ENCODE assay signal across 1 cellular context in the genomic region with DNA sequence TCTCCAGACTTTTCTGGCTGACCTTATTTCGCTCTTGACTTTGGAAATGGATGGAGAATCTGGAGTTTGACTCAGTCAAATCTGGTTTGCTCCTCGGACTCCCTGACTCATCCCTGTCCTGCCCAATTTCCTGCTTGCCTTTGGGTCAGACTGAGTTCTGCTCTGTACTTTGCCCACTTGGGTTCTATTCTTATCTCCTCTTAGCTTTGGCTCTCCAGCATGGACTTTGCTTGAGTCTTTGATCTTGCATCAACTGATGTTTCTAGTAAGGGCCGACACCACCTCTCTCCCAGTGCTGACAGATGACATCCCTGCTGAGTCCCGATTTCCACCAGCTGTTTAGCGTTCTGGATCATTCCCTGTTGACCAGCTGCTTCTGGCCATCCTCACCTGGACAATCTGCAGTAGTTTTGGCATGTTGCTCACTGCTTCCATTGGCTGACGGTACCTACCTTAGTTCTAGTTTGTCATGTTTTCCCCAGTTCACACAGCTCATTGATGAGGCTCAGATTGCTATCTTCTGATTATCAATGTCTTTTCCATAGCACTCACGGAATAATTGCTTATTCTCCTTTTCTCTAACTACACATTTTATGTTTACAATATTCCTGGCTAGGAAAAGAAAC.
TF ChIP-seq lines count a peak whose summit lies in the region.

No MANE protein-coding gene starts in this region.

TF ChIP-seq in HepG2, 621 proteins besides CTCF, POLR2A, EP300 and RAD21 (continued from another document and continues in another):
- TF ChIP-seq ZHX2 (IDR thresholded peaks at IDR 0.05; ENCODE audit: low read depth) (peak; percentile 20; the same call in 1 of the 2 replicates), ZHX2 (CRISPR knock-in tag; IDR thresholded peaks at IDR 0.05; ENCODE audit: borderline replicate concordance) (no peak), HIVEP1 (CRISPR knock-in tag; IDR thresholded peaks at IDR 0.05) (no peak), CEBPB (IDR thresholded peaks at IDR 0.05; ENCODE audit: borderline replicate concordance, low read depth, low read length) (peak; percentile 33; the same call in 1 of the 2 replicates), ZNF44 (CRISPR knock-in tag; IDR thresholded peaks at IDR 0.05) (no peak), ZNF263 (CRISPR knock-in tag; IDR thresholded peaks at IDR 0.05) (peak; percentile 90), FOSL1 (CRISPR knock-in tag; IDR thresholded peaks at IDR 0.05; ENCODE audit: borderline replicate concordance) (peak; percentile 69), NCOA2 (CRISPR knock-in tag; IDR thresholded peaks at IDR 0.05) (peak; percentile 67), SAP130 (CRISPR knock-in tag; IDR thresholded peaks at IDR 0.05; ENCODE audit: low read depth) (peak; percentile 70), SOX13 (IDR thresholded peaks at IDR 0.05) (0 out of 2 replicates have a peak, but pooled peaks have one; percentile 17), SOX13 (CRISPR knock-in tag; conservative IDR thresholded peaks at IDR 0.05 in 1 of 2, IDR thresholded peaks at IDR 0.05 in 1 of 2) (peak in 1 of 2 experiments; percentile 66; a peak in 2 of 4 replicates), U2AF2 (IDR thresholded peaks at IDR 0.05; ENCODE audit: low read depth, low read length) (no peak), NCOR1 (IDR thresholded peaks at IDR 0.05; ENCODE audit: borderline replicate concordance, low read length) (peak; percentile 84; the same call in 1 of the 2 replicates), ZNF629 (CRISPR knock-in tag; conservative IDR thresholded peaks at IDR 0.05) (peak; percentile 74), JUNB (CRISPR knock-in tag; IDR thresholded peaks at IDR 0.05; ENCODE audit: borderline replicate concordance) (no peak; the same call in 1 of the 2 replicates), ZMYM4 (CRISPR knock-in tag; IDR thresholded peaks at IDR 0.05) (peak; percentile 96), ARID4A (CRISPR knock-in tag; IDR thresholded peaks at IDR 0.05; ENCODE audit: borderline replicate concordance) (peak; percentile 44; the same call in 1 of the 2 replicates), GATAD2A (CRISPR knock-in tag; IDR thresholded peaks at IDR 0.05) (peak; percentile 84), HHEX (CRISPR knock-in tag; IDR thresholded peaks at IDR 0.05) (no peak), ZNF503 (CRISPR knock-in tag; IDR thresholded peaks at IDR 0.05) (0 out of 2 replicates have a peak, but pooled peaks have one; percentile 27), DR1 (CRISPR knock-in tag; IDR thresholded peaks at IDR 0.05) (no peak), ZNF788 (CRISPR knock-in tag; IDR thresholded peaks at IDR 0.05; ENCODE audit: borderline replicate concordance) (peak; percentile 47; the same call in 1 of the 2 replicates), MAZ (IDR thresholded peaks at IDR 0.05; ENCODE audit: borderline replicate concordance, low read depth, low read length) (no peak), MAZ (CRISPR knock-in tag; IDR thresholded peaks at IDR 0.05; ENCODE audit: low read depth) (no peak), MIER2 (CRISPR knock-in tag; IDR thresholded peaks at IDR 0.05) (peak; percentile 81; the same call in 1 of the 2 replicates), NR2F6 (IDR thresholded peaks at IDR 0.05) (no peak), NR2F6 (CRISPR knock-in tag; IDR thresholded peaks at IDR 0.05) (0 out of 2 replicates have a peak, but pooled peaks have one; percentile 45), KLF13 (CRISPR knock-in tag; IDR thresholded peaks at IDR 0.05) (no peak), ZSCAN25 (CRISPR knock-in tag; IDR thresholded peaks at IDR 0.05) (peak; percentile 94), KLF12 (CRISPR knock-in tag; IDR thresholded peaks at IDR 0.05; ENCODE audit: borderline replicate concordance) (no peak), SRF (IDR thresholded peaks at IDR 0.05; ENCODE audit: low read depth, low read length) (no peak), ZNF784 (CRISPR knock-in tag; IDR thresholded peaks at IDR 0.05; ENCODE audit: borderline replicate concordance) (peak; percentile 89), DMAP1 (CRISPR knock-in tag; IDR thresholded peaks at IDR 0.05) (peak; percentile 44; the same call in 1 of the 2 replicates), ZNF205 (CRISPR knock-in tag; IDR thresholded peaks at IDR 0.05) (0 out of 2 replicates have a peak, but pooled peaks have one; percentile 68), ZNF232 (CRISPR knock-in tag; IDR thresholded peaks at IDR 0.05; ENCODE audit: borderline replicate concordance) (peak; percentile 27; the same call in 1 of the 2 replicates), JUND (CRISPR knock-in tag; IDR thresholded peaks at IDR 0.05) (peak; percentile 49; the same call in 1 of the 2 replicates), MAFG (CRISPR knock-in tag; IDR thresholded peaks at IDR 0.05) (no peak), ZMYM2 (CRISPR knock-in tag; IDR thresholded peaks at IDR 0.05) (peak; percentile 92), FOXO1 (CRISPR knock-in tag; IDR thresholded peaks at IDR 0.05) (peak; percentile 56; the same call in 1 of the 2 replicates), ERF (CRISPR knock-in tag; IDR thresholded peaks at IDR 0.05) (peak; percentile 31; the same call in 1 of the 2 replicates), SOX5 (CRISPR knock-in tag; IDR thresholded peaks at IDR 0.05; ENCODE audit: borderline replicate concordance) (peak; percentile 61; the same call in 1 of the 2 replicates), ZNF563 (CRISPR knock-in tag; IDR thresholded peaks at IDR 0.05) (no peak)
- TF ChIP-seq, protein P1, sequence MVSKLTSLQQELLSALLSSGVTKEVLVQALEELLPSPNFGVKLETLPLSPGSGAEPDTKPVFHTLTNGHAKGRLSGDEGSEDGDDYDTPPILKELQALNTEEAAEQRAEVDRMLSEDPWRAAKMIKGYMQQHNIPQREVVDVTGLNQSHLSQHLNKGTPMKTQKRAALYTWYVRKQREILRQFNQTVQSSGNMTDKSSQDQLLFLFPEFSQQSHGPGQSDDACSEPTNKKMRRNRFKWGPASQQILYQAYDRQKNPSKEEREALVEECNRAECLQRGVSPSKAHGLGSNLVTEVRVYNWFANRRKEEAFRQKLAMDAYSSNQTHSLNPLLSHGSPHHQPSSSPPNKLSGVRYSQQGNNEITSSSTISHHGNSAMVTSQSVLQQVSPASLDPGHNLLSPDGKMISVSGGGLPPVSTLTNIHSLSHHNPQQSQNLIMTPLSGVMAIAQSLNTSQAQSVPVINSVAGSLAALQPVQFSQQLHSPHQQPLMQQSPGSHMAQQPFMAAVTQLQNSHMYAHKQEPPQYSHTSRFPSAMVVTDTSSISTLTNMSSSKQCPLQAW (CRISPR knock-in tag; IDR thresholded peaks at IDR 0.05) = 0 out of 2 replicates have a peak, but pooled peaks have one; percentile 17
- TF ChIP-seq, protein P2, sequence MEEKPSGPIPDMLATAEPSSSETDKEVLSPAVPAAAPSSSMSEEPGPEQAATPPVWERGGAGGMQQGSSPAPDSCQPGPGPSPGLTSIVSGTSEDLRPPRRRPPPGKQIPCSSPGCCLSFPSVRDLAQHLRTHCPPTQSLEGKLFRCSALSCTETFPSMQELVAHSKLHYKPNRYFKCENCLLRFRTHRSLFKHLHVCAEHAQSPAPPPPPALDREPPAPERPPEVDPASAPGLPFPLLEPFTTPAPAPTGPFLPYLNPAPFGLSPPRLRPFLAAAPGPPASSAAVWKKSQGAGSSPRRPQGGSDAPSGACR (CRISPR knock-in tag; IDR thresholded peaks at IDR 0.05) = 0 out of 2 replicates have a peak, but pooled peaks have one; percentile 28
- TF ChIP-seq, protein P3, sequence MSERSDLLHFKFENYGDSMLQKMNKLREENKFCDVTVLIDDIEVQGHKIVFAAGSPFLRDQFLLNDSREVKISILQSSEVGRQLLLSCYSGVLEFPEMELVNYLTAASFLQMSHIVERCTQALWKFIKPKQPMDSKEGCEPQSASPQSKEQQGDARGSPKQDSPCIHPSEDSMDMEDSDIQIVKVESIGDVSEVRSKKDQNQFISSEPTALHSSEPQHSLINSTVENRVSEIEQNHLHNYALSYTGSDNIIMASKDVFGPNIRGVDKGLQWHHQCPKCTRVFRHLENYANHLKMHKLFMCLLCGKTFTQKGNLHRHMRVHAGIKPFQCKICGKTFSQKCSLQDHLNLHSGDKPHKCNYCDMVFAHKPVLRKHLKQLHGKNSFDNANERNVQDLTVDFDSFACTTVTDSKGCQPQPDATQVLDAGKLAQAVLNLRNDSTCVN (CRISPR knock-in tag; IDR thresholded peaks at IDR 0.05; ENCODE audit: borderline replicate concordance) = peak; percentile 97
